Comparison of ENCODE assay signal across 1 cellular context in the genomic region with DNA sequence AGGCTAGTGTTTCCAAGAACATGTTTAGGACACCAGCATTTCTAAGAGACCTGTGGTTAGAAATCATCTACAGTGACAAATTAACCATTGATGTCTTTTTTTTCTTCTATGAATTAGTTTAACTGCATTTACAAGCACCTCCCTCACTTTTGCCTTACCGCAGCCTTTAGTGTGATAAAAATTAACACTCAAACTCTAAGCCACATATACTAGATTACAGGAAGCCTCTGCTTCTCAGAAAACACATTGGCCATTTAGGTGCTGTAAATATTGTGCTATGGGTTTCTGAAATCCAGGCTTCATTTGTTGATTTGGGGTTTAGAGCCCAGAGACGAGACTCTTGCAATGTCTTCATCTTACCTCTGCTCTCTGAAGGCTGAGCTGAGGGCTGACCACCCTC.
TF ChIP-seq lines count a peak whose summit lies in the region.

No MANE protein-coding gene starts in this region.

TF ChIP-seq in GM23338, 12 proteins besides CTCF, POLR2A, EP300 and RAD21 (continued from another document):
- TF ChIP-seq, protein P1, sequence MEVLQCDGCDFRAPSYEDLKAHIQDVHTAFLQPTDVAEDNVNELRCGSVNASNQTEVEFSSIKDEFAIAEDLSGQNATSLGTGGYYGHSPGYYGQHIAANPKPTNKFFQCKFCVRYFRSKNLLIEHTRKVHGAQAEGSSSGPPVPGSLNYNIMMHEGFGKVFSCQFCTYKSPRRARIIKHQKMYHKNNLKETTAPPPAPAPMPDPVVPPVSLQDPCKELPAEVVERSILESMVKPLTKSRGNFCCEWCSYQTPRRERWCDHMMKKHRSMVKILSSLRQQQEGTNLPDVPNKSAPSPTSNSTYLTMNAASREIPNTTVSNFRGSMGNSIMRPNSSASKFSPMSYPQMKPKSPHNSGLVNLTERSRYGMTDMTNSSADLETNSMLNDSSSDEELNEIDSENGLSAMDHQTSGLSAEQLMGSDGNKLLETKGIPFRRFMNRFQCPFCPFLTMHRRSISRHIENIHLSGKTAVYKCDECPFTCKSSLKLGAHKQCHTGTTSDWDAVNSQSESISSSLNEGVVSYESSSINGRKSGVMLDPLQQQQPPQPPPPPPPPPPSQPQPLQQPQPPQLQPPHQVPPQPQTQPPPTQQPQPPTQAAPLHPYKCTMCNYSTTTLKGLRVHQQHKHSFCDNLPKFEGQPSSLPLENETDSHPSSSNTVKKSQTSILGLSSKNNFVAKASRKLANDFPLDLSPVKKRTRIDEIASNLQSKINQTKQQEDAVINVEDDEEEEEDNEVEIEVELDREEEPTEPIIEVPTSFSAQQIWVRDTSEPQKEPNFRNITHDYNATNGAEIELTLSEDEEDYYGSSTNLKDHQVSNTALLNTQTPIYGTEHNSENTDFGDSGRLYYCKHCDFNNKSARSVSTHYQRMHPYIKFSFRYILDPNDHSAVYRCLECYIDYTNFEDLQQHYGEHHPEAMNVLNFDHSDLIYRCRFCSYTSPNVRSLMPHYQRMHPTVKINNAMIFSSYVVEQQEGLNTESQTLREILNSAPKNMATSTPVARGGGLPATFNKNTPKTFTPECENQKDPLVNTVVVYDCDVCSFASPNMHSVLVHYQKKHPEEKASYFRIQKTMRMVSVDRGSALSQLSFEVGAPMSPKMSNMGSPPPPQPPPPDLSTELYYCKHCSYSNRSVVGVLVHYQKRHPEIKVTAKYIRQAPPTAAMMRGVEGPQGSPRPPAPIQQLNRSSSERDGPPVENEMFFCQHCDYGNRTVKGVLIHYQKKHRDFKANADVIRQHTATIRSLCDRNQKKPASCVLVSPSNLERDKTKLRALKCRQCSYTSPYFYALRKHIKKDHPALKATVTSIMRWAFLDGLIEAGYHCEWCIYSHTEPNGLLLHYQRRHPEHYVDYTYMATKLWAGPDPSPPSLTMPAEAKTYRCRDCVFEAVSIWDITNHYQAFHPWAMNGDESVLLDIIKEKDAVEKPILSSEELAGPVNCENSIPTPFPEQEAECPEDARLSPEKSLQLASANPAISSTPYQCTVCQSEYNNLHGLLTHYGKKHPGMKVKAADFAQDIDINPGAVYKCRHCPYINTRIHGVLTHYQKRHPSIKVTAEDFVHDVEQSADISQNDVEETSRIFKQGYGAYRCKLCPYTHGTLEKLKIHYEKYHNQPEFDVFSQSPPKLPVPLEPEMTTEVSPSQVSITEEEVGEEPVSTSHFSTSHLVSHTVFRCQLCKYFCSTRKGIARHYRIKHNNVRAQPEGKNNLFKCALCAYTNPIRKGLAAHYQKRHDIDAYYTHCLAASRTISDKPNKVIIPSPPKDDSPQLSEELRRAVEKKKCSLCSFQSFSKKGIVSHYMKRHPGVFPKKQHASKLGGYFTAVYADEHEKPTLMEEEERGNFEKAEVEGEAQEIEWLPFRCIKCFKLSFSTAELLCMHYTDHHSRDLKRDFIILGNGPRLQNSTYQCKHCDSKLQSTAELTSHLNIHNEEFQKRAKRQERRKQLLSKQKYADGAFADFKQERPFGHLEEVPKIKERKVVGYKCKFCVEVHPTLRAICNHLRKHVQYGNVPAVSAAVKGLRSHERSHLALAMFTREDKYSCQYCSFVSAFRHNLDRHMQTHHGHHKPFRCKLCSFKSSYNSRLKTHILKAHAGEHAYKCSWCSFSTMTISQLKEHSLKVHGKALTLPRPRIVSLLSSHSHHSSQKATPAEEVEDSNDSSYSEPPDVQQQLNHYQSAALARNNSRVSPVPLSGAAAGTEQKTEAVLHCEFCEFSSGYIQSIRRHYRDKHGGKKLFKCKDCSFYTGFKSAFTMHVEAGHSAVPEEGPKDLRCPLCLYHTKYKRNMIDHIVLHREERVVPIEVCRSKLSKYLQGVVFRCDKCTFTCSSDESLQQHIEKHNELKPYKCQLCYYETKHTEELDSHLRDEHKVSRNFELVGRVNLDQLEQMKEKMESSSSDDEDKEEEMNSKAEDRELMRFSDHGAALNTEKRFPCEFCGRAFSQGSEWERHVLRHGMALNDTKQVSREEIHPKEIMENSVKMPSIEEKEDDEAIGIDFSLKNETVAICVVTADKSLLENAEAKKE (CRISPR knock-in tag; IDR thresholded peaks at IDR 0.05): no peak
- TF ChIP-seq, protein P2, sequence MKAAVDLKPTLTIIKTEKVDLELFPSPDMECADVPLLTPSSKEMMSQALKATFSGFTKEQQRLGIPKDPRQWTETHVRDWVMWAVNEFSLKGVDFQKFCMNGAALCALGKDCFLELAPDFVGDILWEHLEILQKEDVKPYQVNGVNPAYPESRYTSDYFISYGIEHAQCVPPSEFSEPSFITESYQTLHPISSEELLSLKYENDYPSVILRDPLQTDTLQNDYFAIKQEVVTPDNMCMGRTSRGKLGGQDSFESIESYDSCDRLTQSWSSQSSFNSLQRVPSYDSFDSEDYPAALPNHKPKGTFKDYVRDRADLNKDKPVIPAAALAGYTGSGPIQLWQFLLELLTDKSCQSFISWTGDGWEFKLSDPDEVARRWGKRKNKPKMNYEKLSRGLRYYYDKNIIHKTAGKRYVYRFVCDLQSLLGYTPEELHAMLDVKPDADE (IDR thresholded peaks at IDR 0.05): no peak
- TF ChIP-seq POLR2AphosphoS5 (IDR thresholded peaks at IDR 0.05; ENCODE audit: low read depth) (no peak), ZNF331 (CRISPR knock-in tag; IDR thresholded peaks at IDR 0.05; ENCODE audit: low read depth) (no peak), STAT1 (IDR thresholded peaks at IDR 0.05; ENCODE audit: unreplicated experiment) (no peak), ZNF114 (CRISPR knock-in tag; IDR thresholded peaks at IDR 0.05) (no peak), JUNB (IDR thresholded peaks at IDR 0.05; ENCODE audit: unreplicated experiment) (no peak), EZH2 (IDR thresholded peaks at IDR 0.05; ENCODE audit: low read depth, unreplicated experiment) (no peak), CREB1 (CRISPR knock-in tag; IDR thresholded peaks at IDR 0.05; ENCODE audit: low read depth) (no peak)
- TF ChIP-seq, protein P3, sequence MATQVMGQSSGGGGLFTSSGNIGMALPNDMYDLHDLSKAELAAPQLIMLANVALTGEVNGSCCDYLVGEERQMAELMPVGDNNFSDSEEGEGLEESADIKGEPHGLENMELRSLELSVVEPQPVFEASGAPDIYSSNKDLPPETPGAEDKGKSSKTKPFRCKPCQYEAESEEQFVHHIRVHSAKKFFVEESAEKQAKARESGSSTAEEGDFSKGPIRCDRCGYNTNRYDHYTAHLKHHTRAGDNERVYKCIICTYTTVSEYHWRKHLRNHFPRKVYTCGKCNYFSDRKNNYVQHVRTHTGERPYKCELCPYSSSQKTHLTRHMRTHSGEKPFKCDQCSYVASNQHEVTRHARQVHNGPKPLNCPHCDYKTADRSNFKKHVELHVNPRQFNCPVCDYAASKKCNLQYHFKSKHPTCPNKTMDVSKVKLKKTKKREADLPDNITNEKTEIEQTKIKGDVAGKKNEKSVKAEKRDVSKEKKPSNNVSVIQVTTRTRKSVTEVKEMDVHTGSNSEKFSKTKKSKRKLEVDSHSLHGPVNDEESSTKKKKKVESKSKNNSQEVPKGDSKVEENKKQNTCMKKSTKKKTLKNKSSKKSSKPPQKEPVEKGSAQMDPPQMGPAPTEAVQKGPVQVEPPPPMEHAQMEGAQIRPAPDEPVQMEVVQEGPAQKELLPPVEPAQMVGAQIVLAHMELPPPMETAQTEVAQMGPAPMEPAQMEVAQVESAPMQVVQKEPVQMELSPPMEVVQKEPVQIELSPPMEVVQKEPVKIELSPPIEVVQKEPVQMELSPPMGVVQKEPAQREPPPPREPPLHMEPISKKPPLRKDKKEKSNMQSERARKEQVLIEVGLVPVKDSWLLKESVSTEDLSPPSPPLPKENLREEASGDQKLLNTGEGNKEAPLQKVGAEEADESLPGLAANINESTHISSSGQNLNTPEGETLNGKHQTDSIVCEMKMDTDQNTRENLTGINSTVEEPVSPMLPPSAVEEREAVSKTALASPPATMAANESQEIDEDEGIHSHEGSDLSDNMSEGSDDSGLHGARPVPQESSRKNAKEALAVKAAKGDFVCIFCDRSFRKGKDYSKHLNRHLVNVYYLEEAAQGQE (IDR thresholded peaks at IDR 0.05; ENCODE audit: unreplicated experiment): no peak
